Comparison of ENCODE assay signal across 8 cellular contexts in genomic region chr1:1307908-1308755, GRCh38. TPM values are rescaled to one million over a fixed set of nuclear protein-coding genes. Genes with fewer than 3 reads are reported as not detected.
DNase-seq lines count a peak whose midpoint lies in the region; ATAC-seq and TF ChIP-seq lines count a peak whose summit lies in the region.

Gene ACAP3, minus strand, starts transcription at chr1:1307930. Its CDS starts 115 bp downstream, at chr1:1307815.
Gene PUSL1, plus strand, starts transcription at chr1:1308597. Its CDS starts 47 bp downstream, at chr1:1308644.

- no peak for TF ChIP-seq CTCF in BE2C (IDR thresholded peaks at IDR 0.05; ENCODE audit: low read depth, low read length)
- peak in 1 of 3 donors; percentile 31 for TF ChIP-seq CTCF in lower leg skin (IDR thresholded peaks at IDR 0.05)

- H3K36me3 ChIP-seq in BE2C: peaks cover 37% of the 10 kb centered on the region

- WGBS in lower leg skin, 2 donors: 2 to 3% methylated on average over 8 to 33 of the region's 135 CpGs

- intact Hi-C loops in lower leg skin (cut with DNase I; ENCODE audit: low total_unique reads): no loop called here

- H3K4me3 ChIP-seq in BE2C (ENCODE audit: low read depth, low read length): peak within 1 kb of the TSS; percentile 90
- H3K4me3 ChIP-seq in lower leg skin (ENCODE audit: low read depth, poor library complexity, severe bottlenecking): peak within 1 kb of the TSS; percentile 74

- TF ChIP-seq POLR2A in lower leg skin (IDR thresholded peaks at IDR 0.05): no peak

- no peaks in the 10 kb centered on the region for H3K27me3 ChIP-seq in BE2C

- DNase-seq in BE2C: peak; percentile 93
- peak; percentile 66 for DNase-seq in NCI-H774 (lab: John Stamatoyannopoulos, UW)
- DNase-seq in activated CD4-positive, alpha-beta T cell treated with anti-CD3 and anti-CD28 coated beads, Interleukin-2, amount 50 U/mL, for 4 hours: peak; percentile 80 to 85
- peak; percentile 62 to 91 for DNase-seq in dermis microvascular lymphatic vessel endothelial cell (ENCODE audit: low read depth in 2 of 2)
- DNase-seq in lower leg skin (ENCODE audit: low spot score in 2 of 2): peak; percentile 91 to 98
- peak; percentile 86 for DNase-seq in stimulated activated CD4-positive, alpha-beta T cell treated with anti-CD3 and anti-CD28 coated beads, Interleukin-4, amount 100 ng/mL, for 4 hours

- ATAC-seq in GM19324 (IDR thresholded peaks at IDR 0.05; ENCODE audit: low FRiP score, unreplicated experiment): peak; percentile 76
- ATAC-seq in HG03469 (IDR thresholded peaks at IDR 0.05; ENCODE audit: unreplicated experiment): peak; percentile 32

- H3K9me3 ChIP-seq in BE2C: no peaks in the 10 kb centered on the region

- peaks cover 9% of the 10 kb centered on the region for H3K4me1 ChIP-seq in BE2C

RNA-seq across cellular contexts. Expression of gene ACAP3, which starts in this region (rescaled TPM):
- polyA plus RNA-seq in BE2C (2012; ENCODE audit: insufficient read depth, insufficient read length, low read depth): 526 TPM
- 11.8 and 19.5 TPM in 2 replicates for total RNA-seq in dermis microvascular lymphatic vessel endothelial cell
- 100 to 1,000 TPM in 3 of 4 donors, 10 to 100 TPM in 1; 98.8 to 189 (median 115) TPM for total RNA-seq in lower leg skin

RNA-seq across cellular contexts. Expression of gene PUSL1, which starts in this region (rescaled TPM):
- polyA plus RNA-seq in BE2C (2012; ENCODE audit: insufficient read depth, insufficient read length, low read depth): 58.9 TPM
- total RNA-seq in dermis microvascular lymphatic vessel endothelial cell: 9.8 and 13.5 TPM in 2 replicates
- total RNA-seq in lower leg skin: 10 to 100 TPM; 42.3 to 62.1 (median 53.7) TPM

Comparison
In these comparisons a context has a peak if more than half of its experiments do, and no peak if none do; other contexts are left out.
1. Peak in every context shown above with its lines: DNase-seq, ATAC-seq and H3K4me3 ChIP-seq.